ENCODE assay signal across 1 cellular context in genomic region chr5:110371011-110371724, GRCh38.
TF ChIP-seq lines count a peak whose summit lies in the region.

No MANE protein-coding gene starts in this region.

TF ChIP-seq in IMR-90, 13 proteins besides CTCF, POLR2A, EP300 and RAD21 (continued from another document):
- TF ChIP-seq ELK1 (IDR thresholded peaks at IDR 0.05; ENCODE audit: borderline replicate concordance, low read depth, low read length) = no peak
